16 cellular contexts compared by ENCODE assay signal in genomic region chr3:38519000-38519399, GRCh38. TPM values are rescaled to one million over a fixed set of nuclear protein-coding genes. Genes with fewer than 3 reads are reported as not detected.
DNase-seq lines count a peak whose midpoint lies in the region; ATAC-seq and TF ChIP-seq lines count a peak whose summit lies in the region.
"Had no signal": no experiment of that assay in that cellular context is flagged by ENCODE, and none has a peak within 500 bp of the region (broad histone marks: within the 10 kb centered on the region; RNA-seq: fewer than 3 reads in every experiment).

No MANE protein-coding gene starts in this region.

- no peak overlapping the region for H3K4me2 ChIP-seq in GM23248 (ENCODE audit: unreplicated experiment)

- DNase-seq in activated naive CD8-positive, alpha-beta T cell treated with anti-CD3 and anti-CD28 coated beads, Interleukin-2, amount 50 U/mL, for 24 hours = no peak
- DNase-seq in GM23248 = peak; percentile 58
- no peak for DNase-seq in activated CD8-positive, alpha-beta T cell treated with anti-CD3 and anti-CD28 coated beads for 36 hours
- DNase-seq in stimulated activated CD4-positive, alpha-beta T cell treated with anti-CD3 and anti-CD28 coated beads, Interleukin-4, amount 100 ng/mL, for 1 hour = no peak
- DNase-seq in NCI-H1930 (lab: John Stamatoyannopoulos, UW) = no peak
- DNase-seq: erythroblast; hypothalamus; left lung; NCI-H2081; NK-92 treated with Interleukin-12 subunit alpha and Interleukin-12 subunit beta, amount 100 ng/mL, for 24 hours; stimulated activated CD4-positive, alpha-beta T cell treated with anti-CD3 and anti-CD28 coated beads, Interleukin-15, amount 100 ng/mL, for 24 hours had no signal

- no peaks in the 10 kb centered on the region for H3K27me3 Mint-ChIP-seq in activated naive CD8-positive, alpha-beta T cell
- no peaks in the 10 kb centered on the region for H3K27me3 Mint-ChIP-seq in activated naive CD8-positive, alpha-beta T cell treated with anti-CD3 and anti-CD28 coated beads, Interleukin-2, amount 50 U/mL, for 24 hours
- H3K27me3 Mint-ChIP-seq in activated CD8-positive, alpha-beta T cell treated with anti-CD3 and anti-CD28 coated beads for 36 hours = no peaks in the 10 kb centered on the region

- WGBS in GM23248 (ENCODE audit: low coverage in 1 of 2, low lambda C conversion rate in 2 of 2, missing lambda C conversion rate in 2 of 2), 2 experiments = 6 to 7% methylated on average over 1 of the region's 1 CpG

- no peak overlapping the region for H3K4me3 ChIP-seq in GM23248
- peak overlapping the region; percentile 41; the same call in 1 of the 2 replicates for H3K4me3 ChIP-seq in iPS-20b (ENCODE audit: low read length)
- H3K4me3 ChIP-seq: left lung had no signal

- H3K9me3 Mint-ChIP-seq in activated naive CD8-positive, alpha-beta T cell (ENCODE audit: low read depth) = no peaks in the 10 kb centered on the region
- no peaks in the 10 kb centered on the region for H3K9me3 Mint-ChIP-seq in activated naive CD8-positive, alpha-beta T cell treated with anti-CD3 and anti-CD28 coated beads, Interleukin-2, amount 50 U/mL, for 24 hours
- H3K9me3 Mint-ChIP-seq in activated CD8-positive, alpha-beta T cell treated with anti-CD3 and anti-CD28 coated beads for 36 hours = no peaks in the 10 kb centered on the region
- H3K9me3 Mint-ChIP-seq: nephron had no signal

- peaks cover 33% of the 10 kb centered on the region for H3K4me1 Mint-ChIP-seq in activated naive CD8-positive, alpha-beta T cell (ENCODE audit: low read depth)
- peaks cover 24% of the 10 kb centered on the region for H3K4me1 Mint-ChIP-seq in activated naive CD8-positive, alpha-beta T cell treated with anti-CD3 and anti-CD28 coated beads, Interleukin-2, amount 50 U/mL, for 24 hours
- H3K4me1 Mint-ChIP-seq in activated CD8-positive, alpha-beta T cell treated with anti-CD3 and anti-CD28 coated beads for 36 hours (ENCODE audit: low read depth) = peaks cover 22% of the 10 kb centered on the region

- in situ Hi-C loops in GM23248 (cut with MboI) = no loop called here

- TF ChIP-seq CTCF in activated CD8-positive, alpha-beta T cell treated with anti-CD3 and anti-CD28 coated beads for 36 hours (IDR thresholded peaks at IDR 0.05) = no peak

- POLR2A ChIA-PET in activated CD8-positive, alpha-beta T cell treated with anti-CD3 and anti-CD28 coated beads for 36 hours (lab: Charles Lee) = interaction anchor here (0.8 to 1.3 kb wide), 2 partner anchors 22 to 133 kb away, joined by 3 read pairs; no protein-coding TSS in a partner anchor

- CTCF ChIA-PET in activated CD8-positive, alpha-beta T cell treated with anti-CD3 and anti-CD28 coated beads for 36 hours (lab: Charles Lee) = interaction anchor here (0.9 to 11.1 kb wide), 8 partner anchors 10 to 481 kb away, joined by 3 to 190 read pairs (median 11); partner anchors contain the start of gene EXOG

- H3K36me3 Mint-ChIP-seq in activated naive CD8-positive, alpha-beta T cell = peaks cover 6% of the 10 kb centered on the region
- H3K36me3 Mint-ChIP-seq in activated naive CD8-positive, alpha-beta T cell treated with anti-CD3 and anti-CD28 coated beads, Interleukin-2, amount 50 U/mL, for 24 hours (ENCODE audit: low read depth) = peaks cover 13% of the 10 kb centered on the region
- H3K36me3 Mint-ChIP-seq in activated CD8-positive, alpha-beta T cell treated with anti-CD3 and anti-CD28 coated beads for 36 hours (ENCODE audit: low read depth) = peaks cover 12% of the 10 kb centered on the region

- H3K79me2 ChIP-seq in GM23248 (ENCODE audit: insufficient read depth) = no peaks in the 10 kb centered on the region

- peak overlapping the region; percentile 12 for H3K4me3 Mint-ChIP-seq in activated naive CD8-positive, alpha-beta T cell
- no peak overlapping the region for H3K4me3 Mint-ChIP-seq in activated naive CD8-positive, alpha-beta T cell treated with anti-CD3 and anti-CD28 coated beads, Interleukin-2, amount 50 U/mL, for 24 hours
- H3K4me3 Mint-ChIP-seq in activated CD8-positive, alpha-beta T cell treated with anti-CD3 and anti-CD28 coated beads for 36 hours = no peak overlapping the region
- H3K4me3 Mint-ChIP-seq: nephron had no signal

- H3K27ac Mint-ChIP-seq in activated naive CD8-positive, alpha-beta T cell = peak overlapping the region; percentile 46
- H3K27ac Mint-ChIP-seq in activated naive CD8-positive, alpha-beta T cell treated with anti-CD3 and anti-CD28 coated beads, Interleukin-2, amount 50 U/mL, for 24 hours = no peak overlapping the region
- peak overlapping the region; percentile 67 for H3K27ac Mint-ChIP-seq in activated CD8-positive, alpha-beta T cell treated with anti-CD3 and anti-CD28 coated beads for 36 hours
- H3K27ac Mint-ChIP-seq: nephron had no signal

- H2AFZ ChIP-seq in GM23248 = no peak overlapping the region

- peaks cover 19% of the 10 kb centered on the region for H3F3A ChIP-seq in GM23248 (ENCODE audit: insufficient read depth)

- H3K27ac ChIP-seq in GM23248 = no peak overlapping the region
- peak overlapping the region; percentile 30 for H3K27ac ChIP-seq in iPS-20b (ENCODE audit: low read length)
- H3K27ac ChIP-seq: left lung had no signal

- intact Hi-C loops in activated CD8-positive, alpha-beta T cell treated with anti-CD3 and anti-CD28 coated beads for 36 hours (cut with micrococcal nuclease) = no loop called here

- H3K36me3 ChIP-seq in GM23248 (ENCODE audit: low read depth) (0 out of 2 replicates have a peak, but pooled peaks cover 4% of the 10 kb centered on the region), iPS-20b (ENCODE audit: insufficient read depth, low read depth, low read length) (peaks cover 44% of the 10 kb centered on the region)

- H3K4me1 ChIP-seq in GM23248 (ENCODE audit: insufficient read depth) (peaks cover 10% of the 10 kb centered on the region), iPS-20b (ENCODE audit: insufficient read depth, low read length) (peaks cover 31% of the 10 kb centered on the region; the same call in 1 of the 2 replicates)
- H3K4me1 ChIP-seq: left lung had no signal

- no peaks in the 10 kb centered on the region for H3K27me3 ChIP-seq in GM23248 (replicated peaks; ENCODE audit: insufficient read depth)
- H3K27me3 ChIP-seq in iPS-20b (ENCODE audit: insufficient read depth, low read length) = no peaks in the 10 kb centered on the region
- H3K27me3 ChIP-seq: left lung had no signal

- H3K9ac ChIP-seq in GM23248 (no peak overlapping the region), iPS-20b (ENCODE audit: low read depth, low read length) (no peak overlapping the region; the same call in 1 of the 2 replicates)

- no peaks in the 10 kb centered on the region; the same call in 1 of the 2 replicates for H4K20me1 ChIP-seq in GM23248 (ENCODE audit: insufficient read depth)

- H3K9me3 ChIP-seq in GM23248 (ENCODE audit: low read depth) = no peaks in the 10 kb centered on the region
- H3K9me3 ChIP-seq in iPS-20b (ENCODE audit: insufficient read depth, low read depth, low read length) = no peaks in the 10 kb centered on the region
- H3K9me3 ChIP-seq: left lung had no signal

- ATAC-seq in activated naive CD8-positive, alpha-beta T cell treated with anti-CD3 and anti-CD28 coated beads, Interleukin-2, amount 50 U/mL, for 24 hours = no peak
- no peak for ATAC-seq in activated CD8-positive, alpha-beta T cell treated with anti-CD3 and anti-CD28 coated beads for 36 hours
- ATAC-seq in HG02623 (IDR thresholded peaks at IDR 0.05; ENCODE audit: unreplicated experiment) = no peak
- ATAC-seq: left lung, Right ventricle myocardium inferior had no signal

- no peaks in the 10 kb centered on the region for H3K9me2 ChIP-seq in GM23248 (ENCODE audit: insufficient read depth)

RNA-seq across cellular contexts. Expression of gene EXOG, which starts 22.9 kb away (rescaled TPM):
- 6.4 and 8.6 TPM in 2 replicates for total RNA-seq in GM23248 (2014; rRNA removed; shearing (Covaris generic))
- polyA plus RNA-seq in GM23248 (2016; fragmentation: Nextera tagmentation; extraction: Ambion mirVana) = 8.2 and 9.0 TPM in 2 replicates
- total RNA-seq in activated CD8-positive, alpha-beta T cell treated with anti-CD3 and anti-CD28 coated beads for 36 hours = 10 to 100 TPM; 16.8 to 17.7 TPM
